ENCODE assay signal across 1 cellular context in the genomic region with DNA sequence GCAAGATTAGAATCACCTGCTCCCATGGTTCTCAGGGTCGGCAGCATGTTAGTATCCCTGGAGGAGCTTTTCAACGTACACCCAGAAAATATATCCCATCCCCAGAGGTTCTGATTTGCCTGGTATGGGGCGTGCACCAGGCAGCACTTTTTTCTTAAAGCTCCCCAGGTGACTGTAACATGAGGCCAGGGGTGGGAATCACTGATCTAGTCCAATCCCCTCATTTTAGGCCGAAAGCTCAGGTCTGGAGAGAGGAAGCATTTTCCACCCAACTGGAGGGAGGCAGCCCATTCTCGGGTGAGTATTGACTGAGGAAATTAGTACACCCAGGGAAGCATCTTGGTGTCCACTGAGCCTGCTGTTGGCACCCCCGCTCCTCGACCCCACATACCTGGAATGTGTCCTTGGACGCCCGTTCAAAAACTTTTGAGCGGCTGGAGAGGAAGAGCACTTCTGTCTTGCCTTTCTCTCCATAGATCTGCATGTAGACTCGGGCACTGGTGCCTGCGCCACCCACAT.
TF ChIP-seq lines count a peak whose summit lies in the region.

No MANE protein-coding gene starts in this region.

TF ChIP-seq in H1, 55 proteins besides CTCF, POLR2A, EP300 and RAD21 (continued from another document):
- no peak for TF ChIP-seq TEAD4 (IDR thresholded peaks at IDR 0.05; ENCODE audit: low read depth, low read length)
- TF ChIP-seq YY1 (IDR thresholded peaks at IDR 0.05; ENCODE audit: low read depth, low read length), result no peak
TF ChIP-seq in H1: peak in this region for 0.
